In genomic region chr9:38620483-38621433, GRCh38 we compare ENCODE assay signal across 8 cellular contexts. TPM values are rescaled to one million over a fixed set of nuclear protein-coding genes. Genes with fewer than 3 reads are reported as not detected.
DNase-seq lines count a peak whose midpoint lies in the region; ATAC-seq and TF ChIP-seq lines count a peak whose summit lies in the region.

ANKRD18A (minus strand) TSS chr9:38620596; CDS start chr9:38620285, 311 bp downstream.

- TF ChIP-seq RAD21 in HCT116 (IDR thresholded peaks at IDR 0.05; ENCODE audit: low read depth): peak; percentile 66

- TSS peak; percentile 36 for BruUV-seq in HCT116 (replicated peaks; lab: Mats Ljungman, UMichigan)

- H3K36me3 ChIP-seq in ES-I3 (ENCODE audit: insufficient read depth, low read length) (no peaks in the 10 kb centered on the region), HCT116 (ENCODE audit: control insufficient read depth in 1 of 2, insufficient read depth in 2 of 2, low read length in 2 of 2) (no peaks in the 10 kb centered on the region), iPS-15b (ENCODE audit: control insufficient read depth, insufficient read depth, low read length) (no peaks in the 10 kb centered on the region)

- intact Hi-C loops in HCT116 (cut with micrococcal nuclease) (loop anchor here (5.0 kb wide), 1 partner anchor 52 kb away; no protein-coding TSS in a partner anchor), sciatic nerve (cut with DNase I) (no loop called here)

- ATAC-seq in HCT116 (peak; percentile 91), T-helper 17 cell (peak; percentile 86), sciatic nerve (peak; percentile 56)

- peak within 1 kb of the TSS; percentile 94 for H3K4me3 Mint-ChIP-seq in T-helper 17 cell
- peak within 1 kb of the TSS; percentile 89 to 96 (median 93) for H3K4me3 Mint-ChIP-seq in brain

- peak within 1 kb of the TSS; percentile 81 for H3K27ac ChIP-seq in HCT116 (ENCODE audit: low read depth, low read length)

- DNase-seq in HCT116 (ENCODE audit: low read depth, low spot score): peak; percentile 83
- peak; percentile 93 for DNase-seq in NCI-H1092 treated with DMSO at 0.1 percent for 48 hours (lab: John Stamatoyannopoulos, UW)
- peak; percentile 40 to 62 (median 55) for DNase-seq in T-helper 17 cell
- DNase-seq in sciatic nerve (ENCODE audit: low spot score): peak; percentile 72
- DNase-seq in OCI-M1 (lab: John Stamatoyannopoulos, UW): no peak

- no peaks in the 10 kb centered on the region for H3K4me1 ChIP-seq in ES-I3 (ENCODE audit: insufficient read depth, low read length)
- peaks cover 2 to 14% of the 10 kb centered on the region in 2 experiments; a peak in 2 of 4 replicates for H3K4me1 ChIP-seq in HCT116 (ENCODE audit: control insufficient read depth in 1 of 2, insufficient read depth in 2 of 2, low read length in 2 of 2)
- no peaks in the 10 kb centered on the region for H3K4me1 ChIP-seq in iPS-15b (ENCODE audit: control insufficient read depth, insufficient read depth, low read length)

- H3K36me3 Mint-ChIP-seq in T-helper 17 cell (ENCODE audit: low read depth) (no peaks in the 10 kb centered on the region), brain (peaks cover 5% of the 10 kb centered on the region)

- POLR2A ChIA-PET in HCT116 (lab: Charles Lee): interaction anchor here (0.8 to 1.4 kb wide), 3 partner anchors 14 to 493 kb away, joined by 3 to 4 read pairs (median 3); no protein-coding TSS in a partner anchor

- H3K27me3 Mint-ChIP-seq in T-helper 17 cell (no peaks in the 10 kb centered on the region), brain (peaks cover 78% of the 10 kb centered on the region)

- H3K4me2 ChIP-seq in HCT116 (ENCODE audit: low read length): peak within 1 kb of the TSS; percentile 92

- H4K20me1 ChIP-seq in HCT116 (ENCODE audit: insufficient read depth): no peaks in the 10 kb centered on the region

- peak within 1 kb of the TSS; percentile 74 to 82 for H3K4me3 ChIP-seq in HCT116 (replicated peaks in 1 of 2; ENCODE audit: low read depth in 1 of 2, low read length in 2 of 2)
- H3K4me3 ChIP-seq in iPS-15b (ENCODE audit: low read depth, low read length): peak within 1 kb of the TSS; percentile 68

- H3K27ac Mint-ChIP-seq in T-helper 17 cell (peak within 1 kb of the TSS; percentile 54), brain (peak within 1 kb of the TSS in 3 of 5 experiments; percentile 31 to 78 (median 32))

- peaks cover 13 to 31% (median 24%) of the 10 kb centered on the region in 5 experiments for H3K9me3 Mint-ChIP-seq in brain

- H2AFZ ChIP-seq in HCT116 (ENCODE audit: low read depth, low read length, poor library complexity, severe bottlenecking): peak within 1 kb of the TSS; percentile 38

- RAD21 ChIA-PET in HCT116 (lab: Charles Lee; ENCODE audit: low non-redundant PET in 1 of 2, low total read pairs in 2 of 2, uncharacterized antibody in 2 of 2, unreplicated experiment in 2 of 2): interaction anchor here in 1 of 2 experiments (0.6 kb wide), 1 partner anchor 202 kb away, joined by 3 read pairs; no protein-coding TSS in a partner anchor

- H3K9me2 ChIP-seq in HCT116 (ENCODE audit: insufficient read depth): no peaks in the 10 kb centered on the region

- CTCF ChIA-PET in HCT116 (lab: Charles Lee): interaction anchor here (0.8 to 1.6 kb wide), 3 partner anchors 21 to 52 kb away, joined by 3 to 19 read pairs (median 4); no protein-coding TSS in a partner anchor

- H3K9ac ChIP-seq in ES-I3 (ENCODE audit: low read depth, low read length): peak within 1 kb of the TSS; percentile 87
- peak within 1 kb of the TSS; percentile 79 for H3K9ac ChIP-seq in HCT116 (ENCODE audit: low read length)
- H3K9ac ChIP-seq in iPS-15b (ENCODE audit: low read depth, low read length): peak within 1 kb of the TSS; percentile 37

- TF ChIP-seq CTCF in HCT116 (IDR thresholded peaks at IDR 0.05 in 2 of 3, conservative IDR thresholded peaks at IDR 0.05 in 1 of 3; ENCODE audit: borderline replicate concordance in 1 of 3, insufficient read depth in 1 of 3, low read depth in 2 of 3, low read length in 2 of 3): peak; percentile 60 to 75 (median 74)
- TF ChIP-seq CTCF in brain (conservative IDR thresholded peaks at IDR 0.05): peak; percentile 77 to 78

- peaks cover 14% of the 10 kb centered on the region; the same call in 1 of the 2 replicates for H3K79me2 ChIP-seq in HCT116 (ENCODE audit: insufficient read depth, low read length)

- peak; percentile 41 for TF ChIP-seq POLR2A in HCT116 (IDR thresholded peaks at IDR 0.05; ENCODE audit: borderline replicate concordance, extremely low read depth, insufficient read depth, insufficient read length)

- H3K9me3 ChIP-seq in ES-I3 (ENCODE audit: control insufficient read depth, insufficient read depth, low read length): peaks cover 2% of the 10 kb centered on the region; the same call in 1 of the 2 replicates
- H3K9me3 ChIP-seq in HCT116 (ENCODE audit: control insufficient read depth in 1 of 2, insufficient read depth in 1 of 2, low read depth in 1 of 2, low read length in 2 of 2): no peaks in the 10 kb centered on the region
- H3K9me3 ChIP-seq in T-helper 17 cell (ENCODE audit: control insufficient read depth, low read length, poor library complexity, severe bottlenecking): no peaks in the 10 kb centered on the region
- no peaks in the 10 kb centered on the region for H3K9me3 ChIP-seq in iPS-15b (ENCODE audit: control insufficient read depth, insufficient read depth, low read length)

- H3K27me3 ChIP-seq in HCT116 (ENCODE audit: insufficient read depth, low read length): no peaks in the 10 kb centered on the region
- H3K27me3 ChIP-seq in iPS-15b (ENCODE audit: control insufficient read depth, insufficient read depth, low read length): peaks cover 40% of the 10 kb centered on the region

- H3K4me1 Mint-ChIP-seq in T-helper 17 cell (peaks cover 16% of the 10 kb centered on the region), brain (peaks cover 20% of the 10 kb centered on the region)

TF ChIP-seq in HCT116, 20 proteins besides CTCF, POLR2A, EP300 and RAD21:
- TF ChIP-seq YY1 (IDR thresholded peaks at IDR 0.05; ENCODE audit: extremely low read depth, insufficient replicate concordance, low read depth, low read length) (peak; percentile 86), POLR2AphosphoS5 (IDR thresholded peaks at IDR 0.05; ENCODE audit: low read depth, low read length) (peak; percentile 77), EGR1 (IDR thresholded peaks at IDR 0.05; ENCODE audit: low read depth) (no peak), FOSL1 (IDR thresholded peaks at IDR 0.05; ENCODE audit: low read depth) (peak; percentile 5; the same call in 1 of the 2 replicates), MAX (IDR thresholded peaks at IDR 0.05) (peak; percentile 94), ZFX (IDR thresholded peaks at IDR 0.05) (peak; percentile 49), SIN3A (IDR thresholded peaks at IDR 0.05; ENCODE audit: low read depth) (peak; percentile 78; the same call in 1 of the 2 replicates), ATF3 (IDR thresholded peaks at IDR 0.05) (no peak), ELF1 (IDR thresholded peaks at IDR 0.05; ENCODE audit: borderline replicate concordance, low read depth) (peak; percentile 63), SRF (IDR thresholded peaks at IDR 0.05; ENCODE audit: low read depth) (no peak), ZNF274 (IDR thresholded peaks at IDR 0.05; ENCODE audit: low read depth, low read length) (no peak), ZBTB33 (IDR thresholded peaks at IDR 0.05; ENCODE audit: extremely low read depth, insufficient replicate concordance, low read length) (peak; percentile 84), JUND (IDR thresholded peaks at IDR 0.05) (0 out of 2 replicates have a peak, but pooled peaks have one; percentile 10), CBX3 (IDR thresholded peaks at IDR 0.05; ENCODE audit: low read depth) (peak; percentile 65)

RNA-seq across cellular contexts. Expression of gene ANKRD18A, which starts in this region (rescaled TPM):
- 24.2 TPM for total RNA-seq in HCT116 (2021; ENCODE audit: unreplicated experiment)
- polyA plus RNA-seq in HCT116 (2012): 7.4 and 11.3 TPM in 2 replicates
- 10 to 100 TPM; 21.0 to 22.3 TPM for total RNA-seq in T-helper 17 cell
- polyA plus RNA-seq in brain (ENCODE audit: insufficient read depth, low read depth, low replicate concordance): 2.0 TPM
- 3.9 TPM for total RNA-seq in sciatic nerve

Comparison
In these comparisons a context has a peak if more than half of its experiments do, and no peak if none do; other contexts are left out.
1. H3K9ac ChIP-seq: peak in every context shown above with its lines; median percentile 87 in ES-I3; 79 in HCT116; 37 in iPS-15b.